Comparison of ENCODE assay signal across 8 cellular contexts in genomic region chr16:29808219-29808900, GRCh38. TPM values are rescaled to one million over a fixed set of nuclear protein-coding genes. Genes with fewer than 3 reads are reported as not detected.
DNase-seq lines count a peak whose midpoint lies in the region; ATAC-seq and TF ChIP-seq lines count a peak whose summit lies in the region.

No MANE protein-coding gene starts in this region.

- H3K79me2 ChIP-seq in SU-DHL-6 (ENCODE audit: insufficient read depth, low read length) (peaks cover 12% of the 10 kb centered on the region; the same call in 1 of the 2 replicates), parathyroid adenoma (no peaks in the 10 kb centered on the region)

- peak overlapping the region; percentile 97 for H3K4me3 Mint-ChIP-seq in endothelial cell (ENCODE audit: unreplicated experiment)

- H3K4me3 ChIP-seq in SU-DHL-6 (ENCODE audit: insufficient read depth, low read length, poor library complexity, severe bottlenecking) (peak overlapping the region; percentile 62), parathyroid adenoma (ENCODE audit: low read depth, low read length) (peak overlapping the region; percentile 61)

- H3K27me3 Mint-ChIP-seq in endothelial cell (ENCODE audit: unreplicated experiment), result peaks cover 36% of the 10 kb centered on the region

- H3K9me3 Mint-ChIP-seq in endothelial cell (ENCODE audit: unreplicated experiment), result no peaks in the 10 kb centered on the region

- TF ChIP-seq POLR2A in GM19099 (IDR thresholded peaks at IDR 0.05; ENCODE audit: extremely low read depth, insufficient read length, low read depth), result peak; percentile 0

- H4K20me1 ChIP-seq in SU-DHL-6 (ENCODE audit: low read depth, low read length), result peaks cover 8% of the 10 kb centered on the region

- H3K4me2 ChIP-seq in SU-DHL-6 (ENCODE audit: low read depth, low read length, poor library complexity, severe bottlenecking) (peak overlapping the region; percentile 62), parathyroid adenoma (ENCODE audit: low read length) (peak overlapping the region; percentile 83)

- peak overlapping the region; percentile 84 for H3K27ac ChIP-seq in SU-DHL-6 (ENCODE audit: low read depth, low read length)
- H3K27ac ChIP-seq in parathyroid adenoma, result peak overlapping the region; percentile 82

- H3K4me1 ChIP-seq in parathyroid adenoma, result peaks cover 27% of the 10 kb centered on the region

- in situ Hi-C loops in KBM-7 (cut with MboI; ENCODE audit: low pct_unique_long_range_greater_than_20kb, low sequenced_read_pairs), result no loop called here

- ATAC-seq in HG03025 (IDR thresholded peaks at IDR 0.05; ENCODE audit: low FRiP score, unreplicated experiment), result no peak

- peaks cover 41% of the 10 kb centered on the region for H3K4me1 Mint-ChIP-seq in endothelial cell (ENCODE audit: unreplicated experiment)

- peaks cover 15% of the 10 kb centered on the region for H3K36me3 ChIP-seq in SU-DHL-6 (ENCODE audit: low read length)
- H3K36me3 ChIP-seq in parathyroid adenoma (ENCODE audit: control insufficient read depth, insufficient read depth, low read length), result no peaks in the 10 kb centered on the region

- TF ChIP-seq CTCF in SU-DHL-6 (IDR thresholded peaks at IDR 0.05; ENCODE audit: insufficient read depth, low read length, poor library complexity, severe bottlenecking) (no peak), endothelial cell (IDR thresholded peaks at IDR 0.05; ENCODE audit: unreplicated experiment) (no peak), parathyroid adenoma (IDR thresholded peaks at IDR 0.05) (no peak)

- H3F3A ChIP-seq in SU-DHL-6 (ENCODE audit: insufficient read depth), result peaks cover 39% of the 10 kb centered on the region

- H3K36me3 Mint-ChIP-seq in endothelial cell (ENCODE audit: low read depth, unreplicated experiment), result peaks cover 14% of the 10 kb centered on the region

- H3K27me3 ChIP-seq in SU-DHL-6 (ENCODE audit: low read length) (no peaks in the 10 kb centered on the region), parathyroid adenoma (ENCODE audit: control insufficient read depth, insufficient read depth, low read length) (no peaks in the 10 kb centered on the region)

- no peaks in the 10 kb centered on the region for H3K9me2 ChIP-seq in SU-DHL-6 (replicated peaks; ENCODE audit: insufficient read depth, low read length)

- DNase-seq in endothelial cell (ENCODE audit: low spot score) (no peak), cortex of kidney (lab: John Stamatoyannopoulos, UW) (no peak), KBM-7 (no peak), COLO829 (ENCODE audit: low spot score) (no peak)

- H3K9ac ChIP-seq in SU-DHL-6 (ENCODE audit: low read length), result peak overlapping the region; percentile 74
- H3K9ac ChIP-seq in parathyroid adenoma, result no peak overlapping the region

- peak overlapping the region; percentile 86 for H3K27ac Mint-ChIP-seq in endothelial cell (ENCODE audit: unreplicated experiment)

- H3K9me3 ChIP-seq in SU-DHL-6 (ENCODE audit: insufficient read depth, low read length), result no peaks in the 10 kb centered on the region
- H3K9me3 ChIP-seq in parathyroid adenoma (ENCODE audit: control insufficient read depth, low read length), result no peaks in the 10 kb centered on the region

- H2AFZ ChIP-seq in SU-DHL-6 (ENCODE audit: low read depth, low read length, severe bottlenecking) (no peak overlapping the region), parathyroid adenoma (peak overlapping the region; percentile 64)

RNA-seq across cellular contexts. Expression of gene MAZ, which starts 2.0 kb away (rescaled TPM):
- total RNA-seq in endothelial cell (ENCODE audit: unreplicated experiment), result 407 TPM

RNA-seq across cellular contexts. Expression of gene PRRT2, which starts 3.6 kb away (rescaled TPM):
- 15.0 TPM for total RNA-seq in endothelial cell (ENCODE audit: unreplicated experiment)

RNA-seq across cellular contexts. Expression of gene PAGR1, which starts 7.6 kb away (rescaled TPM):
- total RNA-seq in endothelial cell (ENCODE audit: unreplicated experiment), result 38.6 TPM

RNA-seq across cellular contexts. Expression of gene MVP, which starts 11.9 kb away (rescaled TPM):
- total RNA-seq in endothelial cell (ENCODE audit: unreplicated experiment), result 2.0 TPM

RNA-seq across cellular contexts. Expression of gene KIF22, which starts 17.8 kb away (rescaled TPM):
- 40.7 TPM for total RNA-seq in endothelial cell (ENCODE audit: unreplicated experiment)
